Comparison of ENCODE assay signal across 2 cellular contexts in genomic region chr3:187286467-187287059, GRCh38.
TF ChIP-seq lines count a peak whose summit lies in the region.

No MANE protein-coding gene starts in this region.

TF ChIP-seq in K562, 482 proteins besides CTCF, POLR2A, EP300 and RAD21 (continued from another document and continues in another):
- no peak for TF ChIP-seq BRCA1 (IDR thresholded peaks at IDR 0.05)
- no peak for TF ChIP-seq BRCA1 (CRISPR knock-in tag; IDR thresholded peaks at IDR 0.05)
- no peak for TF ChIP-seq ZNF764 (CRISPR knock-in tag; IDR thresholded peaks at IDR 0.05; ENCODE audit: low read depth)
- TF ChIP-seq BACH1 (tag; IDR thresholded peaks at IDR 0.05): peak; percentile 43; the same call in 1 of the 2 replicates
- TF ChIP-seq SUPT5H (IDR thresholded peaks at IDR 0.05): no peak
- TF ChIP-seq SP1 (CRISPR knock-in tag; IDR thresholded peaks at IDR 0.05): no peak
- TF ChIP-seq KLF13 (tag; IDR thresholded peaks at IDR 0.05; ENCODE audit: borderline replicate concordance, low read depth): no peak
- peak; percentile 83; the same call in 1 of the 2 replicates for TF ChIP-seq EHMT2 (IDR thresholded peaks at IDR 0.05)
- TF ChIP-seq FUS (optimal IDR thresholded peaks at IDR 0.05; ENCODE audit: low read depth, low read length): no peak
- no peak for TF ChIP-seq E4F1 (CRISPR knock-in tag; IDR thresholded peaks at IDR 0.05; ENCODE audit: borderline replicate concordance)
- peak; percentile 54; the same call in 1 of the 2 replicates for TF ChIP-seq ZNF395 (CRISPR knock-in tag; IDR thresholded peaks at IDR 0.05)
- TF ChIP-seq ESRRB (CRISPR knock-in tag; IDR thresholded peaks at IDR 0.05; ENCODE audit: borderline replicate concordance): no peak
- peak; percentile 94 for TF ChIP-seq JUND (IDR thresholded peaks at IDR 0.05; ENCODE audit: borderline replicate concordance, low read depth, low read length)
- TF ChIP-seq JUND (tag; IDR thresholded peaks at IDR 0.05; ENCODE audit: borderline replicate concordance, low read depth, low read length): peak; percentile 87; the same call in 2 of the 3 replicates
- TF ChIP-seq ZNF146 (CRISPR knock-in tag; IDR thresholded peaks at IDR 0.05; ENCODE audit: unreplicated experiment): no peak
- TF ChIP-seq ZNF197 (CRISPR knock-in tag; IDR thresholded peaks at IDR 0.05; ENCODE audit: low read depth): peak; percentile 62; the same call in 1 of the 2 replicates
- no peak for TF ChIP-seq KLF1 (tag; IDR thresholded peaks at IDR 0.05)
- TF ChIP-seq NELFE (IDR thresholded peaks at IDR 0.05; ENCODE audit: insufficient read depth, insufficient read length): no peak
- no peak for TF ChIP-seq VEZF1 (CRISPR knock-in tag; IDR thresholded peaks at IDR 0.05)
- TF ChIP-seq BCL6 (CRISPR knock-in tag; IDR thresholded peaks at IDR 0.05): no peak
- 0 out of 2 replicates have a peak, but pooled peaks have one; percentile 7 for TF ChIP-seq ZNF41 (CRISPR knock-in tag; conservative IDR thresholded peaks at IDR 0.05)
- TF ChIP-seq CREM (IDR thresholded peaks at IDR 0.05; ENCODE audit: low read depth): peak; percentile 83
- TF ChIP-seq CXXC5 (CRISPR knock-in tag; IDR thresholded peaks at IDR 0.05): peak; percentile 58
- TF ChIP-seq ZBTB34 (CRISPR knock-in tag; IDR thresholded peaks at IDR 0.05): no peak
- TF ChIP-seq PML (IDR thresholded peaks at IDR 0.05; ENCODE audit: low read length): no peak
- peak; percentile 14 for TF ChIP-seq ZFP36 (IDR thresholded peaks at IDR 0.05; ENCODE audit: low read depth, low read length, partially characterized antibody)
- TF ChIP-seq ZSCAN32 (CRISPR knock-in tag; IDR thresholded peaks at IDR 0.05): peak; percentile 99
- no peak for TF ChIP-seq SNAPC5 (CRISPR knock-in tag; IDR thresholded peaks at IDR 0.05)
- TF ChIP-seq ZNF3 (CRISPR knock-in tag; IDR thresholded peaks at IDR 0.05): no peak
- TF ChIP-seq NR2C1 (IDR thresholded peaks at IDR 0.05): no peak
- TF ChIP-seq NR2C1 (tag; IDR thresholded peaks at IDR 0.05): peak; percentile 49; the same call in 1 of the 2 replicates
- 0 out of 4 replicates have a peak, but pooled peaks of 1 of the 2 experiments have one; percentile 34 for TF ChIP-seq TEAD1 (CRISPR knock-in tag; IDR thresholded peaks at IDR 0.05)
- TF ChIP-seq NCOA4 (IDR thresholded peaks at IDR 0.05; ENCODE audit: partially characterized antibody): no peak

TF ChIP-seq in HepG2, 621 proteins besides CTCF, POLR2A, EP300 and RAD21 (continued from another document and continues in another):
- TF ChIP-seq RBAK (CRISPR knock-in tag; IDR thresholded peaks at IDR 0.05): no peak
- no peak for TF ChIP-seq EHMT2 (IDR thresholded peaks at IDR 0.05; ENCODE audit: borderline replicate concordance, low read depth, low read length)
- TF ChIP-seq RXRA (CRISPR knock-in tag; IDR thresholded peaks at IDR 0.05): peak; percentile 23; the same call in 1 of the 2 replicates
- TF ChIP-seq ZFX (CRISPR knock-in tag; IDR thresholded peaks at IDR 0.05; ENCODE audit: low read depth): peak; percentile 37; the same call in 1 of the 2 replicates
- peak; percentile 39; the same call in 1 of the 2 replicates for TF ChIP-seq NFE2L2 (IDR thresholded peaks at IDR 0.05; ENCODE audit: low read length)
- no peak for TF ChIP-seq ASH2L (IDR thresholded peaks at IDR 0.05; ENCODE audit: insufficient read length, low read depth, low read length)
- 0 out of 2 replicates have a peak, but pooled peaks have one; percentile 34 for TF ChIP-seq ONECUT2 (CRISPR knock-in tag; IDR thresholded peaks at IDR 0.05)
- no peak for TF ChIP-seq HNRNPUL1 (IDR thresholded peaks at IDR 0.05; ENCODE audit: low read depth, low read length)
- peak; percentile 55; the same call in 1 of the 2 replicates for TF ChIP-seq HDAC2 (CRISPR knock-in tag; IDR thresholded peaks at IDR 0.05)
- peak; percentile 73; the same call in 1 of the 2 replicates for TF ChIP-seq CBX5 (CRISPR knock-in tag; IDR thresholded peaks at IDR 0.05; ENCODE audit: borderline replicate concordance)
- no peak for TF ChIP-seq SETDB1 (CRISPR knock-in tag; IDR thresholded peaks at IDR 0.05; ENCODE audit: borderline replicate concordance)
- TF ChIP-seq ZNF710 (CRISPR knock-in tag; IDR thresholded peaks at IDR 0.05; ENCODE audit: borderline replicate concordance): peak; percentile 81; the same call in 1 of the 2 replicates
- peak; percentile 42; the same call in 1 of the 2 replicates for TF ChIP-seq GABPB1 (CRISPR knock-in tag; IDR thresholded peaks at IDR 0.05)
- no peak for TF ChIP-seq ZNF646 (CRISPR knock-in tag; IDR thresholded peaks at IDR 0.05)
- TF ChIP-seq KAT8 (CRISPR knock-in tag; IDR thresholded peaks at IDR 0.05): peak; percentile 53
- no peak for TF ChIP-seq ERF (CRISPR knock-in tag; IDR thresholded peaks at IDR 0.05)
- TF ChIP-seq PRDM4 (CRISPR knock-in tag; IDR thresholded peaks at IDR 0.05; ENCODE audit: borderline replicate concordance): no peak
- peak; percentile 62; the same call in 1 of the 2 replicates for TF ChIP-seq MIXL1 (CRISPR knock-in tag; IDR thresholded peaks at IDR 0.05)
- no peak for TF ChIP-seq SNAI1 (CRISPR knock-in tag; IDR thresholded peaks at IDR 0.05; ENCODE audit: borderline replicate concordance)
- peak; percentile 42; the same call in 1 of the 2 replicates for TF ChIP-seq ESRRA (CRISPR knock-in tag; IDR thresholded peaks at IDR 0.05; ENCODE audit: low read depth)
- 0 out of 2 replicates have a peak, but pooled peaks have one; percentile 46 for TF ChIP-seq ZNF556 (CRISPR knock-in tag; IDR thresholded peaks at IDR 0.05; ENCODE audit: borderline replicate concordance)
- no peak for TF ChIP-seq REXO4 (CRISPR knock-in tag; IDR thresholded peaks at IDR 0.05; ENCODE audit: borderline replicate concordance)
- TF ChIP-seq PRDM10 (CRISPR knock-in tag; IDR thresholded peaks at IDR 0.05; ENCODE audit: low read depth): 0 out of 2 replicates have a peak, but pooled peaks have one; percentile 25
- TF ChIP-seq HMG20A (CRISPR knock-in tag; IDR thresholded peaks at IDR 0.05; ENCODE audit: borderline replicate concordance): peak; percentile 82; the same call in 1 of the 2 replicates
- TF ChIP-seq PCBP1 (IDR thresholded peaks at IDR 0.05; ENCODE audit: borderline replicate concordance, low read depth, low read length): no peak
- TF ChIP-seq ZBTB33 (CRISPR knock-in tag; IDR thresholded peaks at IDR 0.05): peak; percentile 40; the same call in 1 of the 2 replicates
- no peak for TF ChIP-seq HIVEP1 (CRISPR knock-in tag; IDR thresholded peaks at IDR 0.05)
- no peak for TF ChIP-seq AGO2 (optimal IDR thresholded peaks at IDR 0.05; ENCODE audit: low read depth, low read length)
- TF ChIP-seq ARHGAP35 (CRISPR knock-in tag; IDR thresholded peaks at IDR 0.05; ENCODE audit: borderline replicate concordance): no peak
- TF ChIP-seq MBD4 (IDR thresholded peaks at IDR 0.05; ENCODE audit: borderline replicate concordance, low read length): no peak
- TF ChIP-seq ATF7 (IDR thresholded peaks at IDR 0.05): peak; percentile 87
- 0 out of 2 replicates have a peak, but pooled peaks have one; percentile 56 for TF ChIP-seq ATF7 (CRISPR knock-in tag; IDR thresholded peaks at IDR 0.05)
